ENCODE assay signal across 15 cellular contexts in the genomic region with DNA sequence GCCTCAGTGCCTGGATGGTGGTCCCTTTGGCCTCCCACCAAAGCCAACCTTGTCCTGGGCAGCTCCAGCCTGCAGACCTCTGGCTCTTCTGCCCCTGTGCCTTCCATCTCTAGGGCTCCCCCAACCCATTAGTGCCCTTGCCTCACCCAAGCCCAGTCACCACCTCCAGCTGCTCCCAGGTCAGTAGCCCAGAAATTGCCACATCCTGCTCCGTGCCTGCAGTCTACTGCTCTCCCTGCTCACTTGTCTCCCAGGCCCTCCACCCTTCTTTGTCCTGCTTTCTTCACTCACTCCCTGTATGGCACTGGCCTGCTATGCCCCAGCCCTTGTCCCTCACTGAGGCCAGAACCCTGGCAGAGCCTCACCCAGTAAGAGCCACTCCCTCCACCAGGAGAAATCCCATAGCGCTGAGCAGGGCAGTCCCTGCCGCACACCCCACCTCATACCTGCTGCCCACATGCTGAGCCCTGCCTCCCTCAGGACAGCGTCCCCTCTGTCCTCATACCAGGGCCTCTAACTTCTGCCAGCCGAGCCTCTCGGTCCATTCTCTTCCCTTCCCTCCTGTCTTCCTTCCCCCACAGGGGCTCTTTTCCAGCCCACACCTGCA. TPM values are rescaled to one million over a fixed set of nuclear protein-coding genes. Genes with fewer than 3 reads are reported as not detected.
DNase-seq lines count a peak whose midpoint lies in the region; ATAC-seq, FAIRE-seq and TF ChIP-seq lines count a peak whose summit lies in the region.
"Had no signal": no experiment of that assay in that cellular context is flagged by ENCODE, and none has a peak within 500 bp of the region (broad histone marks: within the 10 kb centered on the region; RNA-seq: fewer than 3 reads in every experiment).

No MANE protein-coding gene starts in this region.

- intact Hi-C loops in activated CD4-positive, alpha-beta T cell treated with anti-CD3 and anti-CD28 coated beads for 36 hours (cut with DNase I, micrococcal nuclease): no loop called here
- intact Hi-C loops in right cardiac atrium (cut with DNase I): loop anchor here in 3 of 4 donors (5.0 to 10.0 kb wide), 3 partner anchors 38 to 205 kb away; a partner anchor contains a TSS

- POLR2A ChIA-PET in activated CD4-positive, alpha-beta T cell treated with anti-CD3 and anti-CD28 coated beads for 36 hours (lab: Charles Lee): no interaction called here

- H3K9me3 Mint-ChIP-seq in activated CD4-positive, alpha-beta T cell treated with anti-CD3 and anti-CD28 coated beads for 36 hours (ENCODE audit: low read depth): no peaks in the 10 kb centered on the region
- no peaks in the 10 kb centered on the region for H3K9me3 Mint-ChIP-seq in activated naive CD8-positive, alpha-beta T cell (ENCODE audit: low read depth)
- H3K9me3 Mint-ChIP-seq in stimulated activated effector memory CD8-positive, alpha-beta T cell treated with anti-CD3 and anti-CD28 coated beads, Interleukin-12 subunit alpha, Interleukin-12 subunit beta, amount 100 ng/mL, for 72 hours: no peaks in the 10 kb centered on the region
- H3K9me3 Mint-ChIP-seq in osteocyte (ENCODE audit: unreplicated experiment): no peaks in the 10 kb centered on the region

- H3K36me3 Mint-ChIP-seq in activated CD4-positive, alpha-beta T cell treated with anti-CD3 and anti-CD28 coated beads for 36 hours (ENCODE audit: low read depth): peaks cover 41% of the 10 kb centered on the region
- H3K36me3 Mint-ChIP-seq in activated naive CD8-positive, alpha-beta T cell: no peaks in the 10 kb centered on the region
- peaks cover 86% of the 10 kb centered on the region for H3K36me3 Mint-ChIP-seq in stimulated activated effector memory CD8-positive, alpha-beta T cell treated with anti-CD3 and anti-CD28 coated beads, Interleukin-12 subunit alpha, Interleukin-12 subunit beta, amount 100 ng/mL, for 72 hours
- peaks cover 27% of the 10 kb centered on the region for H3K36me3 Mint-ChIP-seq in osteocyte (ENCODE audit: unreplicated experiment)

- no peaks in the 10 kb centered on the region for H3K27me3 Mint-ChIP-seq in activated CD4-positive, alpha-beta T cell treated with anti-CD3 and anti-CD28 coated beads for 36 hours
- no peaks in the 10 kb centered on the region for H3K27me3 Mint-ChIP-seq in activated naive CD8-positive, alpha-beta T cell
- no peaks in the 10 kb centered on the region for H3K27me3 Mint-ChIP-seq in osteocyte (ENCODE audit: unreplicated experiment)
- H3K27me3 Mint-ChIP-seq: progenitor cell of endocrine pancreas had no signal

- H3K4me1 Mint-ChIP-seq in activated CD4-positive, alpha-beta T cell treated with anti-CD3 and anti-CD28 coated beads for 36 hours: peaks cover 6% of the 10 kb centered on the region
- H3K4me1 Mint-ChIP-seq in activated naive CD8-positive, alpha-beta T cell (ENCODE audit: low read depth): peaks cover 6% of the 10 kb centered on the region
- H3K4me1 Mint-ChIP-seq in stimulated activated effector memory CD8-positive, alpha-beta T cell treated with anti-CD3 and anti-CD28 coated beads, Interleukin-12 subunit alpha, Interleukin-12 subunit beta, amount 100 ng/mL, for 72 hours: peaks cover 46% of the 10 kb centered on the region
- peaks cover 10% of the 10 kb centered on the region for H3K4me1 Mint-ChIP-seq in osteocyte (ENCODE audit: unreplicated experiment)

- no peak for ATAC-seq in activated CD4-positive, alpha-beta T cell treated with anti-CD3 and anti-CD28 coated beads for 36 hours
- peak in 1 of 2 donors; percentile 3 for ATAC-seq in right cardiac atrium
- ATAC-seq in stimulated activated effector memory CD8-positive, alpha-beta T cell treated with anti-CD3 and anti-CD28 coated beads, Interleukin-12 subunit alpha, Interleukin-12 subunit beta, amount 100 ng/mL, for 72 hours: no peak
- ATAC-seq: A549 had no signal

- CTCF ChIA-PET in activated CD4-positive, alpha-beta T cell treated with anti-CD3 and anti-CD28 coated beads for 36 hours (lab: Charles Lee): interaction anchor here (0.6 kb wide), 1 partner anchor 17 kb away, joined by 3 read pairs; no protein-coding TSS in a partner anchor

- peak overlapping the region; percentile 78 for H3K27ac ChIP-seq in right cardiac atrium (ENCODE audit: low read length)
- peak overlapping the region in 1 of 2 donors; percentile 32 for H3K27ac ChIP-seq in small intestine (ENCODE audit: low read depth in 1 of 2, low read length in 1 of 2)

- H3K4me3 ChIP-seq in right cardiac atrium (ENCODE audit: low read length) (no peak overlapping the region), small intestine (ENCODE audit: low read depth in 1 of 2, low read length in 2 of 2) (no peak overlapping the region)
- H3K4me3 ChIP-seq: A549 had no signal

- 85% methylated on average over 6 of the region's 6 CpGs for WGBS in right cardiac atrium
- WGBS in small intestine, 3 donors: 91 to 97% (median 92%) methylated on average over 6 of the region's 6 CpGs

- DNase-seq in activated CD4-positive, alpha-beta T cell treated with anti-CD3 and anti-CD28 coated beads for 36 hours: no peak
- no peak for DNase-seq in activated CD4-positive, alpha-beta T cell treated with anti-CD3 and anti-CD28 coated beads for 48 hours
- peak in 1 of 3 donors; percentile 55 for DNase-seq in right cardiac atrium
- DNase-seq in stimulated activated effector memory CD8-positive, alpha-beta T cell treated with anti-CD3 and anti-CD28 coated beads, Interleukin-12 subunit alpha, Interleukin-12 subunit beta, amount 100 ng/mL, for 72 hours (ENCODE audit: low spot score in 2 of 2): no peak
- DNase-seq in HK-2 (ENCODE audit: unreplicated experiment): no peak
- DNase-seq in osteocyte (ENCODE audit: extremely low spot score, unreplicated experiment): no peak
- no peak for DNase-seq in small intestine
- DNase-seq: activated CD4-positive, alpha-beta T cell treated with anti-CD3 and anti-CD28 coated beads for 4 hours; NCI-H1092 treated with DMSO at 0.1 percent for 48 hours; NCI-H510A treated with DMSO at 0.1 percent for 48 hours; SHP77 treated with DMSO at 0.1 percent for 48 hours had no signal

- no peak overlapping the region for H3K4me3 Mint-ChIP-seq in activated CD4-positive, alpha-beta T cell treated with anti-CD3 and anti-CD28 coated beads for 36 hours
- no peak overlapping the region for H3K4me3 Mint-ChIP-seq in activated naive CD8-positive, alpha-beta T cell
- no peak overlapping the region for H3K4me3 Mint-ChIP-seq in stimulated activated effector memory CD8-positive, alpha-beta T cell treated with anti-CD3 and anti-CD28 coated beads, Interleukin-12 subunit alpha, Interleukin-12 subunit beta, amount 100 ng/mL, for 72 hours
- no peak overlapping the region for H3K4me3 Mint-ChIP-seq in osteocyte (ENCODE audit: unreplicated experiment)

- no peak for FAIRE-seq in small intestine (lab: Jason Lieb, UNC)
- FAIRE-seq: A549, GM18507 had no signal

- no peaks in the 10 kb centered on the region for H3K9me3 ChIP-seq in right cardiac atrium (ENCODE audit: control insufficient read depth, low read length)
- no peaks in the 10 kb centered on the region for H3K9me3 ChIP-seq in small intestine (ENCODE audit: control insufficient read depth, low read depth)
- H3K9me3 ChIP-seq: A549 had no signal

- H3K4me1 ChIP-seq in right cardiac atrium (ENCODE audit: control insufficient read depth, insufficient read depth, low read length): peaks cover 24% of the 10 kb centered on the region
- no peaks in the 10 kb centered on the region for H3K4me1 ChIP-seq in small intestine (ENCODE audit: control insufficient read depth in 2 of 2, insufficient read depth in 1 of 2, low read depth in 1 of 2, low read length in 1 of 2)

- no peaks in the 10 kb centered on the region for H3K27me3 ChIP-seq in right cardiac atrium (ENCODE audit: control insufficient read depth, insufficient read depth)
- no peaks in the 10 kb centered on the region for H3K27me3 ChIP-seq in small intestine (ENCODE audit: control insufficient read depth in 2 of 2, insufficient read depth in 2 of 2, low read length in 2 of 2)

- H3K36me3 ChIP-seq in small intestine (ENCODE audit: control insufficient read depth in 2 of 2, insufficient read depth in 2 of 2, low read length in 2 of 2): peaks cover 5 to 29% of the 10 kb centered on the region in 2 donors

- peak overlapping the region; percentile 80 for H3K27ac Mint-ChIP-seq in activated CD4-positive, alpha-beta T cell treated with anti-CD3 and anti-CD28 coated beads for 36 hours
- H3K27ac Mint-ChIP-seq in activated naive CD8-positive, alpha-beta T cell: peak overlapping the region; percentile 82
- H3K27ac Mint-ChIP-seq in stimulated activated effector memory CD8-positive, alpha-beta T cell treated with anti-CD3 and anti-CD28 coated beads, Interleukin-12 subunit alpha, Interleukin-12 subunit beta, amount 100 ng/mL, for 72 hours: peak overlapping the region; percentile 95
- no peak overlapping the region for H3K27ac Mint-ChIP-seq in osteocyte (ENCODE audit: unreplicated experiment)

- TF ChIP-seq CTCF in osteocyte (IDR thresholded peaks at IDR 0.05): no peak

RNA-seq across cellular contexts. Expression of a gene that starts 44.4 kb away (rescaled TPM):
- 10 to 100 TPM; 58.1 to 68.0 TPM for total RNA-seq in activated CD4-positive, alpha-beta T cell treated with anti-CD3 and anti-CD28 coated beads for 36 hours
- 10 to 100 TPM; 45.5 to 51.6 (median 48.3) TPM for total RNA-seq in right cardiac atrium
- polyA plus RNA-seq in right cardiac atrium: 18.6 TPM
- total RNA-seq in osteocyte: 26.6 and 32.4 TPM in 2 replicates
- 10 to 100 TPM in 1 of 3 donors, 1 to 10 TPM in 2; 8.1 to 24.2 (median 8.4) TPM for polyA plus RNA-seq in small intestine

Comparison
In these comparisons a context has a peak if more than half of its experiments do, and no peak if none do; other contexts are left out.
1. intact Hi-C loops: an anchor here in right cardiac atrium (5.0 to 10.0 kb wide); none called in activated CD4-positive, alpha-beta T cell treated with anti-CD3 and anti-CD28 coated beads for 36 hours.